ENCODE assay signal across 7 cellular contexts in the genomic region with DNA sequence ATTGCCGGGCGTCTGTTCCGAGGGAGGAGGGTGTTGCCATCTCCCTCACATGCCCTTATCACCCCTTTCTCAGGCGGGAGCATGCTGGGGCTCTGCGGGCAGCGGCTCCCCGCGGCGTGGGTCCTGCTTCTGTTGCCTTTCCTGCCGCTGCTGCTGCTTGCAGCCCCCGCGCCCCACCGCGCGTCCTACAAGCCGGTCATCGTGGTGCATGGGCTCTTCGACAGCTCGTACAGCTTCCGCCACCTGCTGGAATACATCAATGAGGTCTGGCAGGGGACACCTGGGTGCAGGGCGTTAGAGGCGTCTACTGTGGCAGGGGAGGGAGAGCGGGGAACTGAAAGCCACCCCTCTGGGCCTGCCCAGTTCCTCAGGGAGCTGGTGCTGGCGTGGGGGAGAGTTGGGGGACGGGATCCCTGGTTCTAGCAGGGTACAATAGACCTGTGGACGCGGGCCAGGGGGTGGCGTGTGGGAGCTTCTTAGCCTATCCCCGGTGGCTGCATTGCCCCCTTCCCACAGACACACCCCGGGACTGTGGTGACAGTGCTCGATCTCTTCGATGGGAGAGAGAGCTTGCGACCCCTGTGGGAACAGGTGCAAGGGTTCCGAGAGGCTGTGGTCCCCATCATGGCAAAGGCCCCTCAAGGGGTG. TPM values are rescaled to one million over a fixed set of nuclear protein-coding genes. Genes with fewer than 3 reads are reported as not detected.
DNase-seq lines count a peak whose midpoint lies in the region; ATAC-seq and TF ChIP-seq lines count a peak whose summit lies in the region.

No MANE protein-coding gene starts in this region.

- peaks cover 10% of the 10 kb centered on the region for H3K27me3 Mint-ChIP-seq in activated T-cell treated with anti-CD3 and anti-CD28 coated beads, Interleukin-2, amount 50 U/mL, for 72 hours (ENCODE audit: low read depth)
- peaks cover 0 to 29% (median 12%) of the 10 kb centered on the region in 5 donors for H3K27me3 Mint-ChIP-seq in naive thymus-derived CD4-positive, alpha-beta T cell

- DNase-seq in HT1080 (ENCODE audit: low read depth) (peak; percentile 50), OCI-M1 (lab: John Stamatoyannopoulos, UW) (peak; percentile 88), esophagus squamous epithelium (lab: John Stamatoyannopoulos, UW) (no peak)
- peak; percentile 74 to 80 for DNase-seq in activated T-cell treated with anti-CD3 and anti-CD28 coated beads, Interleukin-2, amount 50 U/mL, for 72 hours
- peak in 8 of 9 donors; percentile 62 to 72 (median 66) for DNase-seq in naive thymus-derived CD4-positive, alpha-beta T cell

- H3K4me3 ChIP-seq in esophagus squamous epithelium = peak overlapping the region; percentile 61 to 95 (median 78)
- peak overlapping the region; percentile 68 for H3K4me3 ChIP-seq in naive thymus-derived CD4-positive, alpha-beta T cell (ENCODE audit: low read length)

- H3K27me3 ChIP-seq in esophagus squamous epithelium = peaks cover 0 to 6% (median 0%) of the 10 kb centered on the region in 4 donors
- H3K27me3 ChIP-seq in naive thymus-derived CD4-positive, alpha-beta T cell (ENCODE audit: control insufficient read depth in 2 of 2, insufficient read depth in 2 of 2, low read length in 2 of 2) = no peaks in the 10 kb centered on the region

- WGBS in esophagus squamous epithelium, 2 donors = 0 to 8% methylated on average over 4 to 10 of the region's 34 CpGs

- peaks cover 5 to 11% of the 10 kb centered on the region in 2 donors for H3K36me3 Mint-ChIP-seq in activated T-cell treated with anti-CD3 and anti-CD28 coated beads, Interleukin-2, amount 50 U/mL, for 72 hours (ENCODE audit: insufficient read depth in 2 of 2)
- peaks cover 1 to 15% (median 9%) of the 10 kb centered on the region in 5 donors for H3K36me3 Mint-ChIP-seq in naive thymus-derived CD4-positive, alpha-beta T cell

- H3K27ac Mint-ChIP-seq in activated T-cell treated with anti-CD3 and anti-CD28 coated beads, Interleukin-2, amount 50 U/mL, for 72 hours = peak overlapping the region; percentile 26
- peak overlapping the region; percentile 87 to 98 (median 92) for H3K27ac Mint-ChIP-seq in naive thymus-derived CD4-positive, alpha-beta T cell

- H3K27ac ChIP-seq in esophagus squamous epithelium = peak overlapping the region; percentile 87 to 98 (median 94)
- H3K27ac ChIP-seq in naive thymus-derived CD4-positive, alpha-beta T cell (ENCODE audit: low read depth, low read length) = peak overlapping the region; percentile 82
- H3K27ac ChIP-seq in temporal lobe (ENCODE audit: low read depth, low read length) = peak overlapping the region; percentile 92

- H3K36me3 ChIP-seq in esophagus squamous epithelium = peaks cover 16 to 40% (median 22%) of the 10 kb centered on the region in 3 donors
- H3K36me3 ChIP-seq in naive thymus-derived CD4-positive, alpha-beta T cell (ENCODE audit: control insufficient read depth in 2 of 3, insufficient read depth in 3 of 3, low read length in 3 of 3) = peaks cover 0 to 15% (median 0%) of the 10 kb centered on the region in 3 experiments

- POLR2A ChIA-PET in naive thymus-derived CD4-positive, alpha-beta T cell (lab: Charles Lee) = interaction anchor here (0.6 to 1.3 kb wide), 7 partner anchors 23 to 689 kb away, joined by 3 to 9 read pairs (median 3); partner anchors contain the start of genes ATF6B, GPSM3 and PSMB8

- TF ChIP-seq POLR2A in esophagus squamous epithelium (IDR thresholded peaks at IDR 0.05) = no peak

- H3K4me3 Mint-ChIP-seq in activated T-cell treated with anti-CD3 and anti-CD28 coated beads, Interleukin-2, amount 50 U/mL, for 72 hours = peak overlapping the region; percentile 95 to 99
- H3K4me3 Mint-ChIP-seq in naive thymus-derived CD4-positive, alpha-beta T cell = peak overlapping the region; percentile 87 to 100 (median 98)

- peak; percentile 85 to 87 for ATAC-seq in activated T-cell treated with anti-CD3 and anti-CD28 coated beads, Interleukin-2, amount 50 U/mL, for 72 hours (replicated peaks in 1 of 2)
- peak; percentile 79 for ATAC-seq in naive thymus-derived CD4-positive, alpha-beta T cell

- intact Hi-C loops in esophagus squamous epithelium (cut with DNase I) = no loop called here
- intact Hi-C loops in naive thymus-derived CD4-positive, alpha-beta T cell (cut with micrococcal nuclease) = loop anchor here (1.0 to 2.0 kb wide), 7 partner anchors 22 to 68 kb away; partner anchors contain the start of genes AGPAT1 (in 2 of the 2), FKBPL (in 2 of the 2) and PBX2 (in 1 of the 2)

- H3K9me3 Mint-ChIP-seq in activated T-cell treated with anti-CD3 and anti-CD28 coated beads, Interleukin-2, amount 50 U/mL, for 72 hours = no peaks in the 10 kb centered on the region
- peaks cover 0 to 2% (median 0%) of the 10 kb centered on the region in 11 donors for H3K9me3 Mint-ChIP-seq in naive thymus-derived CD4-positive, alpha-beta T cell

- TF ChIP-seq CTCF in GM12874 (IDR thresholded peaks at IDR 0.05; ENCODE audit: insufficient read depth, low read depth, low read length) (peak; percentile 53), esophagus squamous epithelium (IDR thresholded peaks at IDR 0.05) (peak; percentile 28 to 77 (median 66))

- H3K4me1 Mint-ChIP-seq in activated T-cell treated with anti-CD3 and anti-CD28 coated beads, Interleukin-2, amount 50 U/mL, for 72 hours (ENCODE audit: low read depth) = peaks cover 44% of the 10 kb centered on the region
- peaks cover 38 to 70% (median 60%) of the 10 kb centered on the region in 7 donors for H3K4me1 Mint-ChIP-seq in naive thymus-derived CD4-positive, alpha-beta T cell

- CTCF ChIA-PET in naive thymus-derived CD4-positive, alpha-beta T cell (lab: Charles Lee) = interaction anchor here (0.7 to 1.3 kb wide), 7 partner anchors 10 to 673 kb away, joined by 3 to 15 read pairs (median 5); partner anchors contain the start of gene EGFL8

- peaks cover 19 to 61% (median 26%) of the 10 kb centered on the region in 3 donors for H3K4me1 ChIP-seq in esophagus squamous epithelium
- H3K4me1 ChIP-seq in naive thymus-derived CD4-positive, alpha-beta T cell (ENCODE audit: control insufficient read depth in 2 of 2, insufficient read depth in 2 of 2, low read length in 2 of 2) = peaks cover 10 to 35% of the 10 kb centered on the region in 2 donors

- no peaks in the 10 kb centered on the region for H3K9me3 ChIP-seq in esophagus squamous epithelium
- no peaks in the 10 kb centered on the region for H3K9me3 ChIP-seq in naive thymus-derived CD4-positive, alpha-beta T cell (ENCODE audit: control insufficient read depth in 2 of 3, low read length in 3 of 3)

RNA-seq across cellular contexts. Expression of gene PPT2, which starts 0.7 kb away (rescaled TPM):
- total RNA-seq in HT1080 (2014; rRNA removed; shearing (Covaris generic)) = 20.4 and 90.2 TPM in 2 replicates
- 16.8 and 20.1 TPM in 2 replicates for polyA plus RNA-seq in HT1080 (2015; cell fraction: cytosol; rRNA removed)
- 31.0 and 34.0 TPM in 2 replicates for polyA plus RNA-seq in HT1080 (2015; cell fraction: nucleus; rRNA removed)
- total RNA-seq in activated T-cell treated with anti-CD3 and anti-CD28 coated beads, Interleukin-2, amount 50 U/mL, for 72 hours = 10 to 100 TPM; 17.9 to 18.2 TPM
- total RNA-seq in esophagus squamous epithelium (100 to 1,000 TPM in 1 of 4 donors, 10 to 100 TPM in 3; 17.3 to 133 (median 23.7) TPM), temporal lobe (15.5 TPM)
- 10 to 100 TPM; 11.8 to 21.9 (median 15.8) TPM for total RNA-seq in naive thymus-derived CD4-positive, alpha-beta T cell
- polyA plus RNA-seq in naive thymus-derived CD4-positive, alpha-beta T cell = 10 to 100 TPM; 14.3 to 15.7 TPM

RNA-seq across cellular contexts. Expression of gene PRRT1, which starts 2.9 kb away (rescaled TPM):
- total RNA-seq in HT1080 (2014; rRNA removed; shearing (Covaris generic)) = 0.37 TPM in 1 of 2 replicates, not detected in the other
- polyA plus RNA-seq in HT1080 (2015; cell fraction: cytosol; rRNA removed) = 0.23 and 0.85 TPM in 2 replicates
- 1.5 and 2.1 TPM in 2 replicates for polyA plus RNA-seq in HT1080 (2015; cell fraction: nucleus; rRNA removed)
- total RNA-seq in activated T-cell treated with anti-CD3 and anti-CD28 coated beads, Interleukin-2, amount 50 U/mL, for 72 hours = 1 to 10 TPM in 1 of 2 donors, under 1 TPM in 1; 0.83 to 1.2 TPM
- total RNA-seq in esophagus squamous epithelium (under 1 TPM in 3 of 4 donors, not detected in 1; 0.35 to 0.87 (median 0.57) TPM), temporal lobe (0.74 TPM)
- total RNA-seq in naive thymus-derived CD4-positive, alpha-beta T cell = 1 to 10 TPM in 4 of 5 experiments, under 1 TPM in 1; 0.31 to 7.4 (median 3.4) TPM
- polyA plus RNA-seq in naive thymus-derived CD4-positive, alpha-beta T cell = 1 to 10 TPM; 2.2 to 6.2 TPM

RNA-seq across cellular contexts. Expression of gene EGFL8, which starts 9.8 kb away (rescaled TPM):
- total RNA-seq in HT1080 (2014; rRNA removed; shearing (Covaris generic)) = 1.4 and 2.2 TPM in 2 replicates
- polyA plus RNA-seq in HT1080 (2015; cell fraction: cytosol; rRNA removed) = 1.00 and 1.8 TPM in 2 replicates
- polyA plus RNA-seq in HT1080 (2015; cell fraction: nucleus; rRNA removed) = 28.8 and 31.5 TPM in 2 replicates
- 10 to 100 TPM in 1 of 2 donors, 1 to 10 TPM in 1; 9.6 to 11.2 TPM for total RNA-seq in activated T-cell treated with anti-CD3 and anti-CD28 coated beads, Interleukin-2, amount 50 U/mL, for 72 hours
- total RNA-seq in esophagus squamous epithelium = 10 to 100 TPM in 2 of 4 donors, 1 to 10 TPM in 2; 4.8 to 15.1 (median 8.2) TPM
- 10 to 100 TPM in 4 of 5 experiments, 1 to 10 TPM in 1; 7.5 to 25.9 (median 17.2) TPM for total RNA-seq in naive thymus-derived CD4-positive, alpha-beta T cell
- under 1 TPM; 0.30 to 0.86 TPM for polyA plus RNA-seq in naive thymus-derived CD4-positive, alpha-beta T cell
- total RNA-seq in temporal lobe = 6.6 TPM

RNA-seq across cellular contexts. Expression of gene AGPAT1, which starts 21.2 kb away (rescaled TPM):
- total RNA-seq in HT1080 (2014; rRNA removed; shearing (Covaris generic)) = 55.3 and 89.2 TPM in 2 replicates
- polyA plus RNA-seq in HT1080 (2015; cell fraction: cytosol; rRNA removed) = 91.4 and 93.7 TPM in 2 replicates
- 36.6 and 42.4 TPM in 2 replicates for polyA plus RNA-seq in HT1080 (2015; cell fraction: nucleus; rRNA removed)
- 10 to 100 TPM; 29.6 to 30.4 TPM for total RNA-seq in activated T-cell treated with anti-CD3 and anti-CD28 coated beads, Interleukin-2, amount 50 U/mL, for 72 hours
- 10 to 100 TPM; 17.6 to 34.0 (median 19.1) TPM for total RNA-seq in esophagus squamous epithelium
- total RNA-seq in naive thymus-derived CD4-positive, alpha-beta T cell = 10 to 100 TPM; 25.0 to 46.1 (median 31.6) TPM
- polyA plus RNA-seq in naive thymus-derived CD4-positive, alpha-beta T cell = 10 to 100 TPM; 19.3 to 19.5 TPM
- 17.5 TPM for total RNA-seq in temporal lobe

RNA-seq across cellular contexts. Expression of gene RNF5, which starts 23.6 kb away (rescaled TPM):
- total RNA-seq in HT1080 (2014; rRNA removed; shearing (Covaris generic)) = 44.9 and 56.0 TPM in 2 replicates
- 74.1 and 83.5 TPM in 2 replicates for polyA plus RNA-seq in HT1080 (2015; cell fraction: cytosol; rRNA removed)
- 34.0 and 47.2 TPM in 2 replicates for polyA plus RNA-seq in HT1080 (2015; cell fraction: nucleus; rRNA removed)
- 10 to 100 TPM; 45.0 to 49.2 TPM for total RNA-seq in activated T-cell treated with anti-CD3 and anti-CD28 coated beads, Interleukin-2, amount 50 U/mL, for 72 hours
- total RNA-seq in esophagus squamous epithelium = 10 to 100 TPM; 20.8 to 59.0 (median 40.8) TPM
- total RNA-seq in naive thymus-derived CD4-positive, alpha-beta T cell = 10 to 100 TPM; 17.0 to 50.6 (median 40.9) TPM
- 100 to 1,000 TPM; 107 to 111 TPM for polyA plus RNA-seq in naive thymus-derived CD4-positive, alpha-beta T cell
- 61.5 TPM for total RNA-seq in temporal lobe
